In the genomic region with DNA sequence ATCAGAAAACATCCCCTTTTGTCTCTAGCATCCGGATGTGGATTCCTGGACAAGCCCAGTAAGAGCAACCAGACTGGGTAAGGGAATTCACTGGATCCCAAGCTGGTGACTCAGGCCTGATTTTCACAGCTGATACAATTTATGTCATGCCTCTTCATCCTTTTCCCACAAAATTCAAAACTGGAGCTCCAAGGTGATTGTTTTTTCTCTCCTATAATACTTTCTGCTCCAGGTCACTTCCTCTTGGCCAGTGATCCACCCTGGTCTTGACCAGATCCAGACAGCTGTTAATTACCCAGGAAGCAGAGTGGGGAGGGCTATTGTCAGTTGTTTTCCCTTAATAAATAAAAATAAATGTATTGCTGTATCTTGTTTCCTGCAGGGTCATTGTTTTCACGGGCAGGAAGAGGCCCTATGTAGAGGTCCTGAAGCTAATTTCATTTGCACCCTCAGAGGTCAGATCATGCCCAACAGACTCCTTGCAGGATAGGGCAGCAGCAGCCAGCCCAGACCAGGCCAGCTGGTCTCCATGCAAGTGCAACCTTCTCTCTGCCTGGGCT, we compare ENCODE assay signal across 11 cellular contexts. TPM values are rescaled to one million over a fixed set of nuclear protein-coding genes. Genes with fewer than 3 reads are reported as not detected.
DNase-seq lines count a peak whose midpoint lies in the region; FAIRE-seq and TF ChIP-seq lines count a peak whose summit lies in the region.
"Had no signal": no experiment of that assay in that cellular context is flagged by ENCODE, and none has a peak within 500 bp of the region (broad histone marks: within the 10 kb centered on the region; RNA-seq: fewer than 3 reads in every experiment).

No MANE protein-coding gene starts in this region.

- peak; percentile 45 for DNase-seq in AG04450 (ENCODE audit: low read depth, low spot score)
- peak; percentile 63 for DNase-seq in HTR-8/SVneo (ENCODE audit: insufficient read length, low spot score)
- peak; percentile 87 for DNase-seq in brain microvascular endothelial cell
- peak; percentile 90 for DNase-seq in kidney tubule cell (ENCODE audit: low spot score)
- no peak for DNase-seq in iPS-NIHi7 (ENCODE audit: extremely low spot score)
- no peak for DNase-seq in posterior cingulate gyrus
- DNase-seq in activated T-cell treated with anti-CD3 and anti-CD28 coated beads for 4 hours = no peak
- DNase-seq in activated CD4-positive, alpha-beta T cell treated with anti-CD3 and anti-CD28 coated beads for 1 hour = no peak
- DNase-seq: activated CD8-positive, alpha-beta T cell treated with anti-CD3 and anti-CD28 coated beads, Interleukin-2, amount 10 ng/mL, durations not matched to agents 7 days and 5 days; amygdala had no signal

- intact Hi-C loops in posterior cingulate gyrus (cut with DNase I) = no loop called here

- peak overlapping the region; percentile 47 for H3K27ac ChIP-seq in AG04450 (ENCODE audit: low read depth, low read length)
- peak overlapping the region; percentile 66 for H3K27ac ChIP-seq in brain microvascular endothelial cell
- H3K27ac ChIP-seq: esophagus muscularis mucosa had no signal

- POLR2A ChIA-PET in AG04450 (lab: Yijun Ruan, JAX) = no interaction called here

- peak; percentile 59 for FAIRE-seq in HTR-8/SVneo (lab: Jason Lieb, UNC)

- in situ Hi-C loops in brain microvascular endothelial cell (cut with HindIII; ENCODE audit: low pct_ligation_motif_present, low sequenced_read_pairs) = no loop called here

- H3K4me3 ChIP-seq in AG04450 (ENCODE audit: low read depth, low read length) = no peak overlapping the region
- no peak overlapping the region for H3K4me3 ChIP-seq in brain microvascular endothelial cell (ENCODE audit: low read depth, low read length)
- H3K4me3 ChIP-seq: esophagus muscularis mucosa had no signal

- H3K27me3 ChIP-seq in AG04450 (ENCODE audit: control insufficient read depth, insufficient read depth, low read length) = no peaks in the 10 kb centered on the region
- no peaks in the 10 kb centered on the region for H3K27me3 ChIP-seq in brain microvascular endothelial cell (replicated peaks)
- H3K27me3 ChIP-seq: esophagus muscularis mucosa had no signal

- H3K9me3 ChIP-seq in AG04450 (ENCODE audit: control insufficient read depth, insufficient read depth, low read length) = no peaks in the 10 kb centered on the region
- H3K9me3 ChIP-seq: esophagus muscularis mucosa had no signal

- no peak for TF ChIP-seq CTCF in AG04450 (IDR thresholded peaks at IDR 0.05; ENCODE audit: low read depth, low read length)
- TF ChIP-seq CTCF in brain microvascular endothelial cell (IDR thresholded peaks at IDR 0.05; ENCODE audit: low read depth, low read length, missing control alignments) = no peak

- peaks cover 13% of the 10 kb centered on the region for H3K36me3 ChIP-seq in brain microvascular endothelial cell (replicated peaks)
- H3K36me3 ChIP-seq: esophagus muscularis mucosa had no signal

- CTCF ChIA-PET in AG04450 (lab: Charles Lee) = interaction anchor here (0.6 to 2.6 kb wide), 6 partner anchors 9 to 439 kb away, joined by 3 to 19 read pairs (median 3); a partner anchor contains a TSS

RNA-seq across cellular contexts. Expression of a gene that starts 57.6 kb away (rescaled TPM):
- 22.8 and 32.5 TPM in 2 replicates for polyA plus RNA-seq in AG04450 (2011; rRNA removed)
- polyA minus RNA-seq in AG04450 (2011; rRNA and poly(A)+ RNA removed) = 28.4 and 52.5 TPM in 2 replicates

Comparison
In these comparisons a context has a peak if more than half of its experiments do, and no peak if none do; other contexts are left out.
1. DNase-seq: peak in AG04450 (single experiment), HTR-8/SVneo (single experiment), brain microvascular endothelial cell (single experiment) and kidney tubule cell (single experiment); none in iPS-NIHi7 (single experiment), posterior cingulate gyrus (0 of 10), activated T-cell treated with anti-CD3 and anti-CD28 coated beads for 4 hours (single experiment) and activated CD4-positive, alpha-beta T cell treated with anti-CD3 and anti-CD28 coated beads for 1 hour (single experiment).